ENCODE assay signal across 8 cellular contexts in the genomic region with DNA sequence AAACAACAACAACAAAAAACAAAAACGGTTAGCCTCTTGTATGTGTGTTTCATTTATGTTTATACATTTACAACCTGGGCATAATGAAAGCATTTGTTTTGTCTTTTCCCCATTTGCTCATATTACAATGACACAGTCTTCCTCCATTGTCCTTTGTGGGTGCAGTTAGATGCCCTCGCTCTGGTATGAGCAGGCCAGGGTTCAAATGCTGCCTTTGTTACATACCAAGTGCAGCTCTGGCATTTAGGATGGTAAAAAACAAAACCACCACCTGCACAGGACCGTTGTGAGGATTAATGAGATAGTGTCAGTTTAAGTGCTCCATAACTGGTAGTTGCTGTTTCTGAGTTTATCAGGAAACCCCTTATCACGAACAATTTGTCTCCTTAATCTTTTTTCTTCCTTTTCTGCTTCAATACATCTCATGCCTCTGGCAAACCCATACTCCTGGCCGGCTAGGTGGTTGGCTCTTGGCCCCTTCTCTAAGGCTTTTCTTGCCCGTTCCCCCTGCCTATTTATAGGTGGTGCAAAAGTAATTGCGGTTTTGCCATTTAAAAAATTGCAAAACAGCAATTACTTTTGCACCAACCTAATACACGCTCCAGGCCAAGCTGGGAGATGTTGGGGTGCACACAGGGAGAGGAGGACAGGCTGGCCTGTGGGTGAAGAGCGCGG. TPM values are rescaled to one million over a fixed set of nuclear protein-coding genes. Genes with fewer than 3 reads are reported as not detected.
DNase-seq lines count a peak whose midpoint lies in the region; ATAC-seq and TF ChIP-seq lines count a peak whose summit lies in the region.

No MANE protein-coding gene starts in this region.

- peaks cover 5% of the 10 kb centered on the region for H3K27me3 Mint-ChIP-seq in Caco-2 (ENCODE audit: insufficient read depth, unreplicated experiment)

- POLR2A ChIA-PET in Caco-2 (lab: Charles Lee), result no interaction called here

- intact Hi-C loops in Caco-2 (cut with micrococcal nuclease; ENCODE audit: unreplicated experiment) (no loop called here), psoas muscle (cut with DNase I) (loop anchor here in 1 of 2 donors (5.0 kb wide), 1 partner anchor 643 kb away; no protein-coding TSS in a partner anchor)

- H3K4me1 Mint-ChIP-seq in Caco-2 (ENCODE audit: low read depth, unreplicated experiment), result no peaks in the 10 kb centered on the region

- ATAC-seq in psoas muscle (no peak), GM18907 (IDR thresholded peaks at IDR 0.05; ENCODE audit: unreplicated experiment) (no peak)

- H3K27me3 ChIP-seq in Caco-2 (replicated peaks; ENCODE audit: control insufficient read depth, insufficient read depth, low read length) (no peaks in the 10 kb centered on the region), psoas muscle (ENCODE audit: insufficient read depth in 3 of 3, low read length in 2 of 3) (peaks cover 0 to 12% (median 3%) of the 10 kb centered on the region in 3 donors)

- 36 to 49% (median 40%) methylated on average over 10 of the region's 10 CpGs for WGBS in psoas muscle, 3 donors

- DNase-seq in Caco-2 (no peak), SK-N-MC (ENCODE audit: low read depth, low spot score) (no peak), fibroblast of mammary gland (ENCODE audit: low read depth) (no peak), psoas muscle (no peak), KG1 (lab: John Stamatoyannopoulos, UW) (no peak), NOMO-1 treated with dmso at 0.1 percent for 144 hours (lab: John Stamatoyannopoulos, UW; ENCODE audit: unreplicated experiment) (no peak), putamen (ENCODE audit: low spot score) (no peak)

- no peak overlapping the region for H3K27ac Mint-ChIP-seq in Caco-2 (ENCODE audit: unreplicated experiment)

- CTCF ChIA-PET in Caco-2 (lab: Charles Lee), result no interaction called here

- no peaks in the 10 kb centered on the region for H3K36me3 Mint-ChIP-seq in Caco-2 (ENCODE audit: insufficient read depth, unreplicated experiment)

- H3K36me3 ChIP-seq in Caco-2 (ENCODE audit: control insufficient read depth, insufficient read depth, low read length) (no peaks in the 10 kb centered on the region), SK-N-MC (ENCODE audit: insufficient read depth, low read length) (no peaks in the 10 kb centered on the region), psoas muscle (ENCODE audit: insufficient read depth in 1 of 2, low read depth in 1 of 2) (peaks cover 0 to 7% of the 10 kb centered on the region in 2 donors)

- no peaks in the 10 kb centered on the region for H3K9me3 ChIP-seq in Caco-2
- H3K9me3 ChIP-seq in SK-N-MC (ENCODE audit: low read depth, low read length), result no peaks in the 10 kb centered on the region
- H3K9me3 ChIP-seq in psoas muscle, result no peaks in the 10 kb centered on the region

- H3K4me3 ChIP-seq in Caco-2 (ENCODE audit: low read depth, low read length) (no peak overlapping the region), SK-N-MC (peak overlapping the region; percentile 81), fibroblast of mammary gland (ENCODE audit: control insufficient read depth, low read depth, low read length) (peak overlapping the region; percentile 57), psoas muscle (peak overlapping the region; percentile 72)

- no peaks in the 10 kb centered on the region for H3K4me1 ChIP-seq in Caco-2
- peaks cover 14% of the 10 kb centered on the region for H3K4me1 ChIP-seq in psoas muscle

- H3K4me3 Mint-ChIP-seq in Caco-2 (ENCODE audit: unreplicated experiment), result peak overlapping the region; percentile 72

- H3K9ac ChIP-seq in SK-N-MC (ENCODE audit: insufficient read length), result no peak overlapping the region

- no peaks in the 10 kb centered on the region for H3K9me3 Mint-ChIP-seq in Caco-2 (ENCODE audit: unreplicated experiment)

- TF ChIP-seq CTCF in Caco-2 (IDR thresholded peaks at IDR 0.05; ENCODE audit: insufficient read depth in 1 of 2, low read depth in 1 of 2, low read length in 1 of 2, severe bottlenecking in 1 of 2, unreplicated experiment in 1 of 2) (no peak), fibroblast of mammary gland (conservative IDR thresholded peaks at IDR 0.05; ENCODE audit: control insufficient read depth, insufficient read depth, low read depth, low read length) (no peak), psoas muscle (IDR thresholded peaks at IDR 0.05) (no peak)

- no TSS peak for BruUV-seq in Caco-2 (replicated peaks; lab: Mats Ljungman, UMichigan)

- H3K27ac ChIP-seq in SK-N-MC (no peak overlapping the region), psoas muscle (no peak overlapping the region)

RNA-seq across cellular contexts. Expression of a gene that starts 18.6 kb away (rescaled TPM):
- total RNA-seq in Caco-2 (2022) (0.27 TPM in 1 of 2 replicates, not detected in the other), psoas muscle (under 1 TPM in 2 of 4 donors, not detected in 2; 0.42 to 0.86 TPM)
- under 1 TPM; 0.20 to 0.55 (median 0.34) TPM for polyA plus RNA-seq in psoas muscle

RNA-seq across cellular contexts. Expression of a gene that starts 21.0 kb away (rescaled TPM):
- total RNA-seq in Caco-2 (2022) (21.1 and 21.2 TPM in 2 replicates), psoas muscle (10 to 100 TPM; 30.9 to 43.8 (median 36.6) TPM)
- polyA plus RNA-seq in psoas muscle, result 10 to 100 TPM; 27.3 to 63.7 (median 46.9) TPM

RNA-seq across cellular contexts. Expression of a gene that starts 27.5 kb away (rescaled TPM):
- total RNA-seq in Caco-2 (2022), result 5.2 TPM in 2 replicates
- 1 to 10 TPM; 2.9 to 6.3 (median 4.4) TPM for total RNA-seq in psoas muscle
- polyA plus RNA-seq in psoas muscle, result 10 to 100 TPM in 1 of 3 donors, 1 to 10 TPM in 2; 4.1 to 12.4 (median 4.6) TPM

RNA-seq across cellular contexts. Expression of a gene that starts 37.3 kb away (rescaled TPM):
- total RNA-seq in Caco-2 (2022) (21.2 and 22.3 TPM in 2 replicates), psoas muscle (10 to 100 TPM in 1 of 4 donors, 1 to 10 TPM in 3; 6.3 to 10.5 (median 7.0) TPM)
- polyA plus RNA-seq in psoas muscle, result 1 to 10 TPM; 2.6 to 5.8 (median 2.6) TPM
